8 cellular contexts compared by ENCODE assay signal in the genomic region with DNA sequence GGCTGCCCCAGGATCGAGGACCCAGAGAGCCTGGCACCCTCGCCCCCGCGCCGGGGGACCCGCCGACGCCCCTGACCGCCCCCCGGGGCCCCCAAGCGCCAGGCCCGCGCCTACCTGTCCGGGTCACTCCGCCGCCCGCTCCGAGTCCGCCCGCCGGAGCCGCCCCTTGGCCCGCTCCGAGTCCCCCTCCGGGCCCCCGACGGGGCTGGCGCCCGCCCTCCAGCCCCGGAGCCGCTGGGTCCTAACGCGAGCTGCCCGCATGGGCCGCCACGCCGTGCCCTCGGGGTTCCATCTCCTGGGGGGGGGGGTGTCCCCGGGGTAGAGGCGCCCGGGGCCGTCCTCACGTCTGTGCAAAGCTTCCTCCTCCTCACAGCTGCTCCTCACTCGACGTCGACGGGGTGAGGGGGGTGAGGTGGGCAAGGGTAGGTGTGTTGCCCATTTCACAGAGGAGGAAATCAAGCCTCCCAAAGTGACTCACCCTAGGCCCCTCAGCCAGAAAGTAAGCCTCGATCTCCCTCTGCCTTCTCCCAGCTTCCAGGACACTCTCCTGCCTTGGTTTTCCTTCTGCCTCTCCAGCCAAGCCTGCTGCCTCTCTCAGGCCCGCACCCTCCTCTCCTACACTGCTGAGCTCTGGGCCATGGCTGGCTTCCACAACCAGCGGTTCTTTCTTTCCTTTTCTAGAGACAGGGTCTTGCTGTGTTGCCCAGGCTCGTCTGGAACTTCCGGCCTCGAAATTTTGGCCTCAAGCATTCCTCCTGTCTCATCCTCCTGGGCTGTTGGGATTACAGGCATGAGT. TPM values are rescaled to one million over a fixed set of nuclear protein-coding genes. Genes with fewer than 3 reads are reported as not detected.
A peak's percentile ranks its signal among the peaks of the same experiment; 100 is the strongest.
DNase-seq lines count a peak whose midpoint lies in the region; ATAC-seq and TF ChIP-seq lines count a peak whose summit lies in the region.

A gene with protein sequence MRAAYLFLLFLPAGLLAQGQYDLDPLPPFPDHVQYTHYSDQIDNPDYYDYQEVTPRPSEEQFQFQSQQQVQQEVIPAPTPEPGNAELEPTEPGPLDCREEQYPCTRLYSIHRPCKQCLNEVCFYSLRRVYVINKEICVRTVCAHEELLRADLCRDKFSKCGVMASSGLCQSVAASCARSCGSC (minus strand): TSS at position 148 of the 796 bp plus-strand sequence. CDS start 2,347 bp downstream, outside the sequence.

- peak; percentile 54 for DNase-seq in A673 (ENCODE audit: low spot score)
- DNase-seq in HK-2 (ENCODE audit: unreplicated experiment), result peak; percentile 49
- no peak for DNase-seq in colonic mucosa
- peak in 1 of 2 experiments; percentile 59 for DNase-seq in mesothelial cell of epicardium (ENCODE audit: low spot score in 2 of 2, unreplicated experiment in 2 of 2)
- no peak for DNase-seq in NCI-H2107 (lab: John Stamatoyannopoulos, UW)
- no peak for DNase-seq in 8988T

- POLR2A ChIA-PET in A673 (lab: Charles Lee; ENCODE audit: low non-redundant PET), result interaction anchor here (0.7 kb wide), 1 partner anchor 83 kb away, joined by 5 read pairs; no protein-coding TSS in a partner anchor

- H3K4me3 ChIP-seq in A673 (ENCODE audit: low read depth, low read length, poor library complexity, severe bottlenecking) (peak within 1 kb of the TSS; percentile 92), colonic mucosa (peak within 1 kb of the TSS; percentile 20)

- CTCF ChIA-PET in A673 (lab: Charles Lee), result interaction anchor here (0.7 kb wide), 1 partner anchor 29 kb away, joined by 3 read pairs; no protein-coding TSS in a partner anchor

- H3K27ac Mint-ChIP-seq in mesothelial cell of epicardium, result peak within 1 kb of the TSS; percentile 93

- H3K36me3 ChIP-seq in A673 (ENCODE audit: insufficient read depth, low read length, poor library complexity, severe bottlenecking), result no peaks in the 10 kb centered on the region
- no peaks in the 10 kb centered on the region for H3K36me3 ChIP-seq in colonic mucosa

- peak within 1 kb of the TSS; percentile 86 for H3K27ac ChIP-seq in A673 (ENCODE audit: low read depth, low read length, poor library complexity, severe bottlenecking)
- peak within 1 kb of the TSS; percentile 28 for H3K27ac ChIP-seq in colonic mucosa

- H3K4me3 Mint-ChIP-seq in mesothelial cell of epicardium, result peak within 1 kb of the TSS; percentile 85

- peak within 1 kb of the TSS in 1 of 2 donors; percentile 24 for H3K9ac ChIP-seq in colonic mucosa (ENCODE audit: low read depth in 2 of 2, low read length in 2 of 2)

- intact Hi-C loops in A673 (cut with micrococcal nuclease; ENCODE audit: unreplicated experiment), result loop anchor here (2.0 kb wide), 1 partner anchor 28 kb away; no protein-coding TSS in a partner anchor
- intact Hi-C loops in colonic mucosa (cut with DNase I), result no loop called here

- H3K4me1 ChIP-seq in A673 (ENCODE audit: insufficient read depth, low read length, poor library complexity, severe bottlenecking), result peaks cover 13% of the 10 kb centered on the region
- H3K4me1 ChIP-seq in colonic mucosa, result no peaks in the 10 kb centered on the region

- TF ChIP-seq CTCF in A673 (conservative IDR thresholded peaks at IDR 0.05; ENCODE audit: low read depth, low read length) (no peak), colonic mucosa (IDR thresholded peaks at IDR 0.05) (no peak), mesothelial cell of epicardium (IDR thresholded peaks at IDR 0.05; ENCODE audit: unreplicated experiment) (no peak)

- no peaks in the 10 kb centered on the region for H3K9me3 Mint-ChIP-seq in mesothelial cell of epicardium

- H3K27me3 ChIP-seq in A673 (replicated peaks; ENCODE audit: insufficient read depth, low read depth, low read length, poor library complexity) (no peaks in the 10 kb centered on the region), colonic mucosa (peaks cover 11% of the 10 kb centered on the region)

- H3K4me1 Mint-ChIP-seq in mesothelial cell of epicardium, result peaks cover 56% of the 10 kb centered on the region

- peaks cover 6% of the 10 kb centered on the region for H3K36me3 Mint-ChIP-seq in mesothelial cell of epicardium

- no TSS peak for BruUV-seq in A673 (replicated peaks; lab: Mats Ljungman, UMichigan)

- no peaks in the 10 kb centered on the region for H3K27me3 Mint-ChIP-seq in mesothelial cell of epicardium (ENCODE audit: low read depth)

- H3K9me3 ChIP-seq in A673 (ENCODE audit: low read depth, low read length, poor library complexity, severe bottlenecking), result no peaks in the 10 kb centered on the region
- no peaks in the 10 kb centered on the region for H3K9me3 ChIP-seq in colonic mucosa

- ATAC-seq in HG03135 (IDR thresholded peaks at IDR 0.05; ENCODE audit: unreplicated experiment) (no peak), HG02571 (IDR thresholded peaks at IDR 0.05; ENCODE audit: unreplicated experiment) (no peak)

RNA-seq across cellular contexts. Expression of the gene that starts here (rescaled TPM):
- 27.2 and 44.7 TPM in 2 replicates for total RNA-seq in A673 (2021)
- 1 to 10 TPM; 1.4 to 6.0 TPM for total RNA-seq in colonic mucosa
- 445 to 466 TPM (median 459 TPM) in 3 replicates for total RNA-seq in mesothelial cell of epicardium

Comparison
In these comparisons a context has a peak if more than half of its experiments do, and no peak if none do; other contexts are left out.
1. DNase-seq: peak in A673 (single experiment) and HK-2 (single experiment); none in colonic mucosa (single experiment), NCI-H2107 (single experiment) and 8988T (single experiment).